25 cellular contexts compared by ENCODE assay signal in the genomic region with DNA sequence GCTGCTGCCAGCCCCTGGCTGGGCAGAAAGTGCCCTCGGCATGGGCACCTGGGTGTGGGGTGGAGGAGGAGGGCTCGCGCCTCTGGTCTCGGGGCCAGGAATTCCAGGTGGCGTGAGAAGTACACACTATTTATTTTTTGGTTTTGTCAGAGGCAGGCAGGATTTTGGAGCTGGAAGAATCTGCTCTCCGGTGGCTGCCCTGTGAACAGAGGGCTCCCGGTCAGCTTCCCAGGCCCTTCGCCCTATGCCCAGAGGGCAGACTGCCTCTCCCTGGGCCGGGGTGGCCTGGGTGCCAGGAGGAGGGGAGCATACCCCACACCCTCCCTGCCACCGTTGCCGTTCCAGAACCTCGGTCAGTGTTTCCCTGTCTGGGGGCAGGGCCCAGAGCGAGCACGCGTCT.
"Had no signal": no experiment of that assay in that cellular context is flagged by ENCODE, and none has a peak within 500 bp of the region (broad histone marks: within the 10 kb centered on the region; RNA-seq: fewer than 3 reads in every experiment).

No MANE protein-coding gene starts in this region.

- H3K27ac ChIP-seq: brain microvascular endothelial cell, coronary artery, dorsolateral prefrontal cortex had no signal

- ATAC-seq: activated CD4-positive, alpha-beta T cell treated with anti-CD3 and anti-CD28 coated beads for 36 hours; activated CD8-positive, alpha-beta memory T cell treated with anti-CD3 and anti-CD28 coated beads, Interleukin-2, amount 10 ng/mL, durations not matched to agents 7 days and 5 days; activated CD8-positive, alpha-beta T cell treated with anti-CD3 and anti-CD28 coated beads, Interleukin-2, amount 10 ng/mL, durations not matched to agents 7 days and 5 days; esophagus mucosa had no signal

- DNase-seq: activated CD4-positive, alpha-beta memory T cell treated with anti-CD3 and anti-CD28 coated beads for 36 hours; activated CD4-positive, alpha-beta T cell treated with anti-CD3 and anti-CD28 coated beads for 36 hours; activated CD4-positive, alpha-beta T cell treated with anti-CD3 and anti-CD28 coated beads, Interleukin-2, amount 10 ng/mL, durations not matched to agents 24 days and 14 days; activated CD4-positive, CD25-positive, alpha-beta regulatory T cell; activated CD4-positive, CD25-positive, alpha-beta regulatory T cell treated with anti-CD3 and anti-CD28 coated beads, Interleukin-2, amount 50 U/mL, for 72 hours; activated CD8-positive, alpha-beta memory T cell treated with anti-CD3 and anti-CD28 coated beads, Interleukin-2, amount 10 ng/mL, durations not matched to agents 7 days and 5 days; activated CD8-positive, alpha-beta memory T cell treated with anti-CD3 and anti-CD28 coated beads, Interleukin-2, amount 50 U/mL, for 4 hours; activated CD8-positive, alpha-beta T cell treated with anti-CD3 and anti-CD28 coated beads, Interleukin-2, amount 10 ng/mL, durations not matched to agents 7 days and 5 days; activated effector memory CD4-positive, alpha-beta T cell treated with anti-CD3 and anti-CD28 coated beads, Interleukin-2, amount 50 U/mL, for 16 hours; activated naive CD4-positive, alpha-beta T cell treated with anti-CD3 and anti-CD28 coated beads, Interleukin-2, amount 10 ng/mL, durations not matched to agents 7 days and 5 days; activated T-cell treated with anti-CD3 and anti-CD28 coated beads, Interleukin-2, amount 50 U/mL, for 1 hour; activated T-cell treated with anti-CD3 and anti-CD28 coated beads, Interleukin-2, amount 50 U/mL, for 48 hours; amniotic stem cell; anterior cingulate cortex; brain microvascular endothelial cell; dorsolateral prefrontal cortex; effector memory CD4-positive, alpha-beta T cell; endodermal cell; foreskin fibroblast; glutamatergic neuron; T-helper 2 cell had no signal

- H3K27me3 ChIP-seq: brain microvascular endothelial cell, dorsolateral prefrontal cortex had no signal

- H3K4me3 ChIP-seq: coronary artery, dorsolateral prefrontal cortex had no signal

- FAIRE-seq: astrocyte, frontal cortex had no signal
